Comparison of ENCODE assay signal across 1 cellular context in genomic region chr7:33674804-33675411, GRCh38.
TF ChIP-seq lines count a peak whose summit lies in the region.

No MANE protein-coding gene starts in this region.

TF ChIP-seq in GM12878, 131 proteins besides CTCF, POLR2A, EP300 and RAD21 (continued from another document):
- TF ChIP-seq CUX1 (IDR thresholded peaks at IDR 0.05; ENCODE audit: insufficient replicate concordance, low read depth, low read length) (peak; percentile 35), TCF7 (IDR thresholded peaks at IDR 0.05; ENCODE audit: borderline replicate concordance) (no peak), SKIL (IDR thresholded peaks at IDR 0.05; ENCODE audit: low read depth, poor library complexity, severe bottlenecking) (peak; percentile 57), NR2F1 (conservative IDR thresholded peaks at IDR 0.05) (peak; percentile 76), ZNF687 (IDR thresholded peaks at IDR 0.05) (peak; percentile 30; the same call in 1 of the 2 replicates), MEF2B (IDR thresholded peaks at IDR 0.05; ENCODE audit: partially characterized antibody, poor library complexity, severe bottlenecking) (peak; percentile 75), SREBF1 (IDR thresholded peaks at IDR 0.05; ENCODE audit: low read length) (no peak), E2F4 (IDR thresholded peaks at IDR 0.05; ENCODE audit: low read depth, low read length) (no peak), SMARCA5 (IDR thresholded peaks at IDR 0.05) (no peak), IKZF2 (IDR thresholded peaks at IDR 0.05) (peak; percentile 55 to 68; a peak in 2 of 4 replicates), BHLHE40 (IDR thresholded peaks at IDR 0.05; ENCODE audit: borderline replicate concordance in 1 of 2, low read depth in 2 of 2, low read length in 1 of 2) (peak in 1 of 2 experiments; percentile 7; a peak in 1 of 4 replicates), NBN (IDR thresholded peaks at IDR 0.05) (0 out of 2 replicates have a peak, but pooled peaks have one; percentile 44), SMAD1 (IDR thresholded peaks at IDR 0.05; ENCODE audit: low read depth, partially characterized antibody) (peak; percentile 37), MXI1 (IDR thresholded peaks at IDR 0.05; ENCODE audit: low read depth, low read length) (peak; percentile 24; the same call in 1 of the 2 replicates), MTA2 (IDR thresholded peaks at IDR 0.05; ENCODE audit: low read depth) (peak; percentile 61; the same call in 1 of the 2 replicates), RUNX3 (IDR thresholded peaks at IDR 0.05; ENCODE audit: low read length) (0 out of 2 replicates have a peak, but pooled peaks have one; percentile 23)
TF ChIP-seq in GM12878: peak in this region for 14.
